In the genomic region with DNA sequence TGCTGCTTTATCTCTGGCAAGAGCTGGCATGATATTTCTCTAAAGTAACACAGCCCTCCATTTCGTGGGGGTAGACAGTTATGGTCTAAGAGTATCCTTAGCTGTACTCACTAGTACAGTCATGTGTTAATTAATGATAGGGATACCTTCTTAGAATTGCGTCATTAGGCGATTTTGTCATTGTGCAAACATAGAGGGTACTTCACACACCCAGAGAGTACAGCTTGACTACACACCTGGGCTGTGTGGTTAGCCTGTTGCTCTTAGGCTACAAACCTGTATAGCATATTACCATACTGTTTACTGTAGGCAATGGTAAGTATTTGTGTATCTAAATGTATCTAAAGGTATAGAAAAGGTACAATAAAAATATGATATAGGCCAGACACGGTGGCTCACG, we compare ENCODE assay signal across 18 cellular contexts. TPM values are rescaled to one million over a fixed set of nuclear protein-coding genes. Genes with fewer than 3 reads are reported as not detected.
A peak's percentile ranks its signal among the peaks of the same experiment; 100 is the strongest.
DNase-seq lines count a peak whose midpoint lies in the region; ATAC-seq and TF ChIP-seq lines count a peak whose summit lies in the region.
"Had no signal": no experiment of that assay in that cellular context is flagged by ENCODE, and none has a peak within 500 bp of the region (broad histone marks: within the 10 kb centered on the region; RNA-seq: fewer than 3 reads in every experiment).

No MANE protein-coding gene starts in this region.

- no peak overlapping the region for H3K4me3 ChIP-seq in coronary artery
- H3K4me3 ChIP-seq: BLaER1, K562 had no signal

- H3K27ac ChIP-seq in coronary artery: no peak overlapping the region
- H3K27ac ChIP-seq: BLaER1, HL-60, RWPE1 had no signal

- ATAC-seq in HG03354 (IDR thresholded peaks at IDR 0.05; ENCODE audit: poor library complexity, severe bottlenecking, unreplicated experiment) (no peak), GM18511 (IDR thresholded peaks at IDR 0.05; ENCODE audit: unreplicated experiment) (no peak)
- ATAC-seq: CD8-positive, alpha-beta T cell; K562; PC-3 had no signal

- DNase-seq in NCI-H2196 (lab: John Stamatoyannopoulos, UW; ENCODE audit: unreplicated experiment) (peak; percentile 21), NCI-H2196 treated with DMSO at 0.1 percent for 48 hours (lab: John Stamatoyannopoulos, UW; ENCODE audit: unreplicated experiment) (no peak), NCI-H2029 (lab: John Stamatoyannopoulos, UW) (peak; percentile 82), coronary artery (ENCODE audit: low spot score) (peak; percentile 24), renal cortical epithelial cell (ENCODE audit: low read depth) (peak; percentile 52)
- DNase-seq in stimulated activated naive CD4-positive, alpha-beta T cell treated with Interleukin-2 at 50 U/mL for 16 hours (lab: John Stamatoyannopoulos, UW): no peak
- DNase-seq: 8988T; CD8-positive, alpha-beta T cell; GF-D8; GOT3; NCI-H748 treated with DMSO at 0.1 percent for 48 hours; PC-3 had no signal

- TF ChIP-seq CTCF in coronary artery (IDR thresholded peaks at IDR 0.05): no peak

RNA-seq across cellular contexts. Expression of gene XRCC6, which starts 17.0 kb away (rescaled TPM):
- total RNA-seq in renal cortical epithelial cell: 320 and 484 TPM in 2 replicates

RNA-seq across cellular contexts. Expression of gene DESI1, which starts 17.3 kb away (rescaled TPM):
- total RNA-seq in renal cortical epithelial cell: 17.5 and 27.8 TPM in 2 replicates

RNA-seq across cellular contexts. Expression of gene PMM1, which starts 48.5 kb away (rescaled TPM):
- total RNA-seq in renal cortical epithelial cell: 9.9 and 14.6 TPM in 2 replicates

RNA-seq across cellular contexts. Expression of gene SNU13, which starts 50.5 kb away (rescaled TPM):
- 92.2 and 104 TPM in 2 replicates for total RNA-seq in renal cortical epithelial cell

Comparison
In these comparisons a context has a peak if more than half of its experiments do, and no peak if none do; other contexts are left out.
1. DNase-seq: peak in NCI-H2196 (single experiment), NCI-H2029 (single experiment), coronary artery (single experiment) and renal cortical epithelial cell (single experiment); none in NCI-H2196 treated with DMSO at 0.1 percent for 48 hours (single experiment) and stimulated activated naive CD4-positive, alpha-beta T cell treated with Interleukin-2 at 50 U/mL for 16 hours (single experiment).